22 cellular contexts compared by ENCODE assay signal in the genomic region with DNA sequence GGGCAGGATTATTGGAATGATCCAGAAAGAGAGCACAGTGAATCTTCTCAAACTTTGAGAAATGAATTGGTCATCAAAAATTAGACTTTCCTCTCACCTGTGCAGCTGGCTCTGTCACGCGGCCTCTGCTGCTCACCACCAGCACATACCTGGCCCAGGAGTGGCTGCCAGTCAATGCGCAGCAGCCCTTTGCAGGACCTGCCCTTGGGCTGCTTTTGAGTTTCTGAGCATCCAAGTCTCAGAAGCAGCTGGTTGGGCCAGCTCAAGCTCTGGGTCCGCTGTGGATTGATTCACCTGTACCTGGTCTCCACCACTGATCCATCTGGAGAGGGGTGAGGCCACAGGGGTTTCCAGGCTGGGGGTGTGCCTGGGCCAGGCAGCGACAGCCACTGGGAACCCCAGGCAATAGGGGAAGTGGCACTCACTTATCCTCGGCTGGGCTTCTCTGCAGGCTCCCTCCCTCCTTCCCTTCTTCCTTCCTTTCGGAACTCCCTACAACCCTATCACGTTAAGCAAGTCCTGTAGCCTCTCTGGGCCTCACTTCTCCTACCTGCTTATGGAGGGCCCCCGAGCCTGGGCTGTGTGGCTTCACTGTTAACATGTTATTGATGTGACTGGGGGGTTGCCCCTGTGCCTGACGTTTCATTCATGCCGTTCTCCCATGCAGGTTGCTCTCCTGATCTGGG. TPM values are rescaled to one million over a fixed set of nuclear protein-coding genes. Genes with fewer than 3 reads are reported as not detected.
DNase-seq lines count a peak whose midpoint lies in the region; ATAC-seq and TF ChIP-seq lines count a peak whose summit lies in the region.
"Had no signal": no experiment of that assay in that cellular context is flagged by ENCODE, and none has a peak within 500 bp of the region (broad histone marks: within the 10 kb centered on the region; RNA-seq: fewer than 3 reads in every experiment).

No MANE protein-coding gene starts in this region.

- no peak overlapping the region for H4K8ac ChIP-seq in neuronal stem cell (ENCODE audit: low read depth, low read length)

- peaks cover 2% of the 10 kb centered on the region; the same call in 1 of the 2 replicates for H3K9me3 ChIP-seq in AG04450 (ENCODE audit: control insufficient read depth, insufficient read depth, low read length)
- no peaks in the 10 kb centered on the region for H3K9me3 ChIP-seq in hepatocyte (ENCODE audit: low read depth)
- peaks cover 0 to 16% of the 10 kb centered on the region in 2 donors for H3K9me3 ChIP-seq in neuronal stem cell (replicated peaks in 1 of 2; ENCODE audit: control insufficient read depth in 2 of 2, insufficient read depth in 1 of 2, low read depth in 1 of 2, low read length in 2 of 2)
- H3K9me3 ChIP-seq: breast epithelium, sigmoid colon had no signal

- TF ChIP-seq CTCF in AG04450 (IDR thresholded peaks at IDR 0.05; ENCODE audit: low read depth, low read length) (no peak), hepatocyte (IDR thresholded peaks at IDR 0.05; ENCODE audit: poor library complexity) (no peak)

- H3K4me3 Mint-ChIP-seq in activated CD8-positive, alpha-beta memory T cell treated with anti-CD3 and anti-CD28 coated beads, Interleukin-2, amount 10 ng/mL, durations not matched to agents 7 days and 5 days, result no peak overlapping the region
- H3K4me3 Mint-ChIP-seq: activated CD4-positive, alpha-beta T cell treated with anti-CD3 and anti-CD28 coated beads for 36 hours; stimulated activated naive CD8-positive, alpha-beta T cell treated with anti-CD3 and anti-CD28 coated beads, Interleukin-15, Interleukin-2, amounts not matched to agents 100 ng/mL and 50 ng/mL, for 24 hours had no signal

- H2BK120ac ChIP-seq in neuronal stem cell (ENCODE audit: low read depth, low read length), result no peak overlapping the region

- H3K9ac ChIP-seq in neuronal stem cell (ENCODE audit: low read depth, low read length, poor library complexity), result no peak overlapping the region

- 53% methylated on average over 11 of the region's 11 CpGs for WGBS in hepatocyte (ENCODE audit: low lambda C conversion rate, missing lambda C conversion rate)
- no CpG with 5 or more reads among the region's 11 CpGs for WGBS in neuronal stem cell (ENCODE audit: extremely low coverage in 2 of 2, insufficient read length in 2 of 2, insufficient replicate concordance in 1 of 2), 2 donors

- POLR2A ChIA-PET in AG04450 (lab: Yijun Ruan, JAX), result no interaction called here

- CTCF ChIA-PET in AG04450 (lab: Charles Lee), result no interaction called here
- CTCF ChIA-PET in activated CD8-positive, alpha-beta memory T cell treated with anti-CD3 and anti-CD28 coated beads, Interleukin-2, amount 10 ng/mL, durations not matched to agents 7 days and 5 days (lab: Charles Lee), result no interaction called here

- H3K27me3 Mint-ChIP-seq in activated CD8-positive, alpha-beta memory T cell treated with anti-CD3 and anti-CD28 coated beads, Interleukin-2, amount 10 ng/mL, durations not matched to agents 7 days and 5 days, result no peaks in the 10 kb centered on the region
- H3K27me3 Mint-ChIP-seq: activated CD4-positive, alpha-beta T cell treated with anti-CD3 and anti-CD28 coated beads for 36 hours; stimulated activated naive CD8-positive, alpha-beta T cell treated with anti-CD3 and anti-CD28 coated beads, Interleukin-15, Interleukin-2, amounts not matched to agents 100 ng/mL and 50 ng/mL, for 24 hours had no signal

- no peak overlapping the region for H3K27ac Mint-ChIP-seq in activated CD8-positive, alpha-beta memory T cell treated with anti-CD3 and anti-CD28 coated beads, Interleukin-2, amount 10 ng/mL, durations not matched to agents 7 days and 5 days
- H3K27ac Mint-ChIP-seq: activated CD4-positive, alpha-beta T cell treated with anti-CD3 and anti-CD28 coated beads for 36 hours; CD14-positive monocyte; stimulated activated naive CD8-positive, alpha-beta T cell treated with anti-CD3 and anti-CD28 coated beads, Interleukin-15, Interleukin-2, amounts not matched to agents 100 ng/mL and 50 ng/mL, for 24 hours had no signal

- H3K4me1 Mint-ChIP-seq in activated CD8-positive, alpha-beta memory T cell treated with anti-CD3 and anti-CD28 coated beads, Interleukin-2, amount 10 ng/mL, durations not matched to agents 7 days and 5 days, result no peaks in the 10 kb centered on the region
- H3K4me1 Mint-ChIP-seq: activated CD4-positive, alpha-beta T cell treated with anti-CD3 and anti-CD28 coated beads for 36 hours had no signal

- peaks cover 70% of the 10 kb centered on the region for H3K4me1 ChIP-seq in hepatocyte (ENCODE audit: insufficient read depth)
- H3K4me1 ChIP-seq in neuronal stem cell (ENCODE audit: control insufficient read depth in 2 of 2, insufficient read depth in 1 of 2, low read depth in 1 of 2, low read length in 2 of 2), result peaks cover 22 to 42% of the 10 kb centered on the region in 2 donors
- H3K4me1 ChIP-seq: breast epithelium had no signal

- H3K4me2 ChIP-seq in hepatocyte, result peak overlapping the region; percentile 62
- H3K4me2 ChIP-seq in neuronal stem cell (ENCODE audit: insufficient read depth, low read length, poor library complexity, severe bottlenecking), result no peak overlapping the region

- DNase-seq in AG04450 (ENCODE audit: low read depth, low spot score) (no peak), KBM-7 (peak; percentile 53), hepatocyte (ENCODE audit: low spot score) (no peak), neuronal stem cell (ENCODE audit: low spot score) (no peak), EL (no peak)
- no peak for DNase-seq in activated CD8-positive, alpha-beta memory T cell treated with anti-CD3 and anti-CD28 coated beads, Interleukin-2, amount 10 ng/mL, durations not matched to agents 7 days and 5 days
- DNase-seq in stimulated activated CD4-positive, alpha-beta T cell treated with anti-CD3 and anti-CD28 coated beads, Interleukin-12 subunit alpha, Interleukin-12 subunit beta, amount 100 ng/mL, for 4 hours, result no peak
- no peak for DNase-seq in effector CD4-positive, alpha-beta T cell
- DNase-seq: ACHN; activated CD4-positive, alpha-beta T cell treated with anti-CD3 and anti-CD28 coated beads for 36 hours; dermis blood vessel endothelial cell; MV-4-11; NCI-H2029; NCI-H446 treated with DMSO at 0.1 percent for 48 hours; NK-92 treated with Interleukin-12 subunit alpha and Interleukin-12 subunit beta, amount 100 ng/mL, for 24 hours; stimulated activated CD4-positive, alpha-beta T cell treated with anti-CD3 and anti-CD28 coated beads, Interleukin-1b, Interleukin-23, amount 100 ng/mL, for 48 hours; SW 1271 had no signal

- no peak overlapping the region for H3K4ac ChIP-seq in neuronal stem cell (ENCODE audit: low read length)

- H3K79me1 ChIP-seq in neuronal stem cell (ENCODE audit: low read depth, low read length), result peaks cover 18% of the 10 kb centered on the region

- H4K91ac ChIP-seq in neuronal stem cell (ENCODE audit: low read depth, low read length, poor library complexity), result no peak overlapping the region

- H3K23ac ChIP-seq in neuronal stem cell (ENCODE audit: low read depth, low read length, poor library complexity), result no peak overlapping the region

- no peaks in the 10 kb centered on the region for H3K9me3 Mint-ChIP-seq in activated CD8-positive, alpha-beta memory T cell treated with anti-CD3 and anti-CD28 coated beads, Interleukin-2, amount 10 ng/mL, durations not matched to agents 7 days and 5 days (ENCODE audit: low read depth)
- H3K9me3 Mint-ChIP-seq: stimulated activated naive CD8-positive, alpha-beta T cell treated with anti-CD3 and anti-CD28 coated beads, Interleukin-15, Interleukin-2, amounts not matched to agents 100 ng/mL and 50 ng/mL, for 24 hours had no signal

- H3K36me3 ChIP-seq in hepatocyte (replicated peaks; ENCODE audit: insufficient read depth, low read depth), result no peaks in the 10 kb centered on the region
- H3K36me3 ChIP-seq in neuronal stem cell (replicated peaks in 1 of 2; ENCODE audit: control insufficient read depth in 2 of 2, insufficient read depth in 2 of 2, low read length in 2 of 2), result peaks cover 8 to 85% of the 10 kb centered on the region in 2 donors
- H3K36me3 ChIP-seq: breast epithelium had no signal

- no peak for ATAC-seq in activated CD8-positive, alpha-beta memory T cell treated with anti-CD3 and anti-CD28 coated beads, Interleukin-2, amount 10 ng/mL, durations not matched to agents 7 days and 5 days
- ATAC-seq: activated CD4-positive, alpha-beta T cell treated with anti-CD3 and anti-CD28 coated beads for 36 hours had no signal

- H3K4me3 ChIP-seq in AG04450 (ENCODE audit: low read depth, low read length) (no peak overlapping the region), hepatocyte (no peak overlapping the region), neuronal stem cell (ENCODE audit: low read length in 2 of 2) (no peak overlapping the region)
- H3K4me3 ChIP-seq: breast epithelium, sigmoid colon had no signal

- H2AFZ ChIP-seq in hepatocyte, result no peak overlapping the region
- H2AFZ ChIP-seq in neuronal stem cell (ENCODE audit: low read length), result no peak overlapping the region

- no peak overlapping the region for H2BK5ac ChIP-seq in neuronal stem cell (ENCODE audit: low read length)

- H2BK12ac ChIP-seq in neuronal stem cell (ENCODE audit: low read length), result peak overlapping the region; percentile 7

- H3K79me2 ChIP-seq in hepatocyte, result peaks cover 66% of the 10 kb centered on the region

- peaks cover 3% of the 10 kb centered on the region for H4K20me1 ChIP-seq in hepatocyte (ENCODE audit: insufficient read depth, poor library complexity, severe bottlenecking)

- H3K27ac ChIP-seq in AG04450 (ENCODE audit: low read depth, low read length) (peak overlapping the region; percentile 58), hepatocyte (peak overlapping the region; percentile 87), neuronal stem cell (replicated peaks; ENCODE audit: low read length) (no peak overlapping the region)
- H3K27ac ChIP-seq: breast epithelium, HL-60 had no signal

- peak overlapping the region; percentile 27 for H2AK5ac ChIP-seq in neuronal stem cell (ENCODE audit: low read depth, low read length)

- no peaks in the 10 kb centered on the region for H3K9me2 ChIP-seq in hepatocyte (replicated peaks; ENCODE audit: insufficient read depth)

- H3K36me3 Mint-ChIP-seq in activated CD8-positive, alpha-beta memory T cell treated with anti-CD3 and anti-CD28 coated beads, Interleukin-2, amount 10 ng/mL, durations not matched to agents 7 days and 5 days, result no peaks in the 10 kb centered on the region

- H3K14ac ChIP-seq in neuronal stem cell (ENCODE audit: low read length), result no peak overlapping the region

- peak overlapping the region; percentile 60 for H3K18ac ChIP-seq in neuronal stem cell (ENCODE audit: low read length)

- H2BK15ac ChIP-seq in neuronal stem cell (ENCODE audit: low read length), result no peak overlapping the region

- H3K27me3 ChIP-seq in AG04450 (ENCODE audit: control insufficient read depth, insufficient read depth, low read length) (no peaks in the 10 kb centered on the region), hepatocyte (no peaks in the 10 kb centered on the region), neuronal stem cell (ENCODE audit: control insufficient read depth in 3 of 3, insufficient read depth in 3 of 3, low read depth in 1 of 3, low read length in 3 of 3) (no peaks in the 10 kb centered on the region)
- H3K27me3 ChIP-seq: breast epithelium, sigmoid colon had no signal

- in situ Hi-C loops in KBM-7 (cut with MboI; ENCODE audit: low pct_unique_long_range_greater_than_20kb, low sequenced_read_pairs), result no loop called here

RNA-seq across cellular contexts. Expression of gene SH3BP4, which starts 48.1 kb away (rescaled TPM):
- polyA plus RNA-seq in AG04450 (2011; rRNA removed) (224 and 276 TPM in 2 replicates), hepatocyte (20.3 and 23.3 TPM in 2 replicates)
- polyA minus RNA-seq in AG04450 (2011; rRNA and poly(A)+ RNA removed), result 304 and 360 TPM in 2 replicates
- total RNA-seq in hepatocyte, result 32.0 and 35.9 TPM in 2 replicates
- 29.1 TPM for polyA plus RNA-seq in neuronal stem cell (2013, experiment 1 of 2)
- 29.4 TPM for polyA plus RNA-seq in neuronal stem cell (2013, experiment 2 of 2)
- under 1 TPM in 1 of 2 experiments, not detected in 1; 0.12 TPM for total RNA-seq in activated CD8-positive, alpha-beta memory T cell treated with anti-CD3 and anti-CD28 coated beads, Interleukin-2, amount 10 ng/mL, durations not matched to agents 7 days and 5 days

Comparison
In these comparisons a context has a peak if more than half of its experiments do, and no peak if none do; other contexts are left out.
1. RNA of gene SH3BP4, which starts 48.1 kb away (total RNA-seq): 32.0 to 35.9 TPM in hepatocyte; 0.12 TPM in activated CD8-positive, alpha-beta memory T cell treated with anti-CD3 and anti-CD28 coated beads, Interleukin-2, amount 10 ng/mL, durations not matched to agents 7 days and 5 days; every median in the first group is over 10 times any median in the second.